In genomic region chr11:104225047-104225446, GRCh38 we compare ENCODE assay signal across 36 cellular contexts.
"Had no signal": no experiment of that assay in that cellular context is flagged by ENCODE, and none has a peak within 500 bp of the region (broad histone marks: within the 10 kb centered on the region; RNA-seq: fewer than 3 reads in every experiment).

No MANE protein-coding gene starts in this region.

- H3K4me1 Mint-ChIP-seq: activated CD4-positive, alpha-beta T cell treated with anti-CD3 and anti-CD28 coated beads, Interleukin-2, amount 10 ng/mL, durations not matched to agents 24 days and 14 days; activated naive CD8-positive, alpha-beta T cell treated with anti-CD3 and anti-CD28 coated beads for 36 hours; activated T-helper 17 cell treated with anti-CD3 and anti-CD28 coated beads, Interleukin-2, amount 50 U/mL, for 72 hours had no signal

- H3K27me3 Mint-ChIP-seq: activated B cell treated with CpG ODN at 0.5 μM for 24 hours; activated CD4-positive, alpha-beta memory T cell treated with anti-CD3 and anti-CD28 coated beads for 36 hours; activated CD4-positive, alpha-beta T cell treated with anti-CD3 and anti-CD28 coated beads, Interleukin-2, amount 10 ng/mL, durations not matched to agents 24 days and 14 days; activated CD8-positive, alpha-beta T cell treated with anti-CD3 and anti-CD28 coated beads for 36 hours; activated naive CD8-positive, alpha-beta T cell treated with anti-CD3 and anti-CD28 coated beads for 36 hours had no signal

- H3K4me1 ChIP-seq: adrenal gland, body of pancreas, breast epithelium had no signal

- H3K27me3 ChIP-seq: adrenal gland, body of pancreas, brain microvascular endothelial cell, breast epithelium had no signal

- H3K4me3 Mint-ChIP-seq: activated B cell treated with CpG ODN at 0.5 μM for 24 hours; activated CD4-positive, alpha-beta memory T cell treated with anti-CD3 and anti-CD28 coated beads for 36 hours; activated CD4-positive, alpha-beta T cell treated with anti-CD3 and anti-CD28 coated beads, Interleukin-2, amount 10 ng/mL, durations not matched to agents 24 days and 14 days; activated CD8-positive, alpha-beta T cell treated with anti-CD3 and anti-CD28 coated beads for 36 hours; activated naive CD4-positive, alpha-beta T cell treated with anti-CD3 and anti-CD28 coated beads for 36 hours; activated naive CD8-positive, alpha-beta T cell treated with anti-CD3 and anti-CD28 coated beads for 36 hours; activated T-cell treated with anti-CD3 and anti-CD28 coated beads, Interleukin-2, amount 50 U/mL, for 4 hours; activated T-cell treated with anti-CD3 and anti-CD28 coated beads, Interleukin-2, amount 50 U/mL, for 72 hours; activated T-helper 1 cell treated with anti-CD3 and anti-CD28 coated beads, Interleukin-12 subunit alpha, Interleukin-12 subunit beta, Interleukin-2, Interleukin-4 antibody, amounts not matched to agents 30 ng/mL and 10 ng/mL and 1 ng/mL, durations not matched to agents 14 hours and 24 hours and 36 hours; activated T-helper 17 cell treated with anti-CD3 and anti-CD28 coated beads, Interleukin-2, amount 50 U/mL, for 72 hours; T-helper 1 cell treated with Interleukin-12 subunit alpha and Interleukin-12 subunit beta and Interleukin-4 antibody, amounts not matched to agents 30 μg/mL and 1 μg/mL, for 36 hours; T-helper 2 cell treated with Interferon-gamma antibody and Interleukin-4, amounts not matched to agents 5 μg/mL and 100 μg/mL, for 36 hours had no signal

- H3K27ac Mint-ChIP-seq: activated B cell treated with CpG ODN at 0.5 μM for 24 hours; activated CD4-positive, alpha-beta memory T cell treated with anti-CD3 and anti-CD28 coated beads for 36 hours; activated CD4-positive, alpha-beta T cell treated with anti-CD3 and anti-CD28 coated beads, Interleukin-2, amount 10 ng/mL, durations not matched to agents 24 days and 14 days; activated CD8-positive, alpha-beta T cell treated with anti-CD3 and anti-CD28 coated beads for 36 hours; activated naive CD4-positive, alpha-beta T cell treated with anti-CD3 and anti-CD28 coated beads for 36 hours; activated naive CD4-positive, alpha-beta T cell treated with anti-CD3 and anti-CD28 coated beads, Interleukin-2, amount 50 U/mL, for 72 hours; activated naive CD8-positive, alpha-beta T cell treated with anti-CD3 and anti-CD28 coated beads for 36 hours; activated T-cell treated with anti-CD3 and anti-CD28 coated beads, Interleukin-2, amount 50 U/mL, for 72 hours; activated T-helper 1 cell treated with anti-CD3 and anti-CD28 coated beads, Interleukin-12 subunit alpha, Interleukin-12 subunit beta, Interleukin-2, Interleukin-4 antibody, amounts not matched to agents 30 ng/mL and 10 ng/mL and 1 ng/mL, durations not matched to agents 14 hours and 24 hours and 36 hours; activated T-helper 17 cell treated with anti-CD3 and anti-CD28 coated beads, Interleukin-2, amount 50 U/mL, for 72 hours; T-helper 1 cell treated with Interleukin-12 subunit alpha and Interleukin-12 subunit beta and Interleukin-4 antibody, amounts not matched to agents 30 μg/mL and 1 μg/mL, for 36 hours; T-helper 2 cell treated with Interferon-gamma antibody and Interleukin-4, amounts not matched to agents 5 μg/mL and 100 μg/mL, for 36 hours had no signal

- H3K36me3 ChIP-seq: adrenal gland, brain microvascular endothelial cell, breast epithelium had no signal

- H3K27ac ChIP-seq: adrenal gland, body of pancreas, brain microvascular endothelial cell, breast epithelium, VCaP had no signal

- ATAC-seq: activated CD8-positive, alpha-beta T cell treated with anti-CD3 and anti-CD28 coated beads for 36 hours; activated naive CD4-positive, alpha-beta T cell treated with anti-CD3 and anti-CD28 coated beads, Interleukin-2, amount 50 U/mL, for 72 hours; activated T-cell treated with anti-CD3 and anti-CD28 coated beads, Interleukin-2, amount 50 U/mL, for 4 hours; activated T-cell treated with anti-CD3 and anti-CD28 coated beads, Interleukin-2, amount 50 U/mL, for 72 hours; activated T-helper 17 cell treated with anti-CD3 and anti-CD28 coated beads, Interleukin-2, amount 50 U/mL, for 72 hours; body of pancreas had no signal

- H3K9me3 Mint-ChIP-seq: activated B cell treated with CpG ODN at 0.5 μM for 24 hours; activated CD4-positive, alpha-beta memory T cell treated with anti-CD3 and anti-CD28 coated beads for 36 hours; activated CD4-positive, alpha-beta T cell treated with anti-CD3 and anti-CD28 coated beads, Interleukin-2, amount 10 ng/mL, durations not matched to agents 24 days and 14 days; activated CD8-positive, alpha-beta T cell treated with anti-CD3 and anti-CD28 coated beads for 36 hours; activated naive CD8-positive, alpha-beta T cell treated with anti-CD3 and anti-CD28 coated beads for 36 hours; activated T-cell treated with anti-CD3 and anti-CD28 coated beads, Interleukin-2, amount 50 U/mL, for 4 hours; activated T-helper 1 cell treated with anti-CD3 and anti-CD28 coated beads, Interleukin-12 subunit alpha, Interleukin-12 subunit beta, Interleukin-2, Interleukin-4 antibody, amounts not matched to agents 30 ng/mL and 10 ng/mL and 1 ng/mL, durations not matched to agents 14 hours and 24 hours and 36 hours; T-helper 1 cell treated with Interleukin-12 subunit alpha and Interleukin-12 subunit beta and Interleukin-4 antibody, amounts not matched to agents 30 μg/mL and 1 μg/mL, for 36 hours; T-helper 2 cell treated with Interferon-gamma antibody and Interleukin-4, amounts not matched to agents 5 μg/mL and 100 μg/mL, for 36 hours had no signal

- DNase-seq: activated B cell treated with CpG ODN at 0.5 μM for 24 hours; activated CD4-positive, alpha-beta memory T cell treated with anti-CD3 and anti-CD28 coated beads for 36 hours; activated CD4-positive, alpha-beta T cell treated with anti-CD3 and anti-CD28 coated beads for 4 hours; activated CD4-positive, alpha-beta T cell treated with anti-CD3 and anti-CD28 coated beads, Interleukin-2, amount 10 ng/mL, durations not matched to agents 24 days and 14 days; activated CD4-positive, alpha-beta T cell treated with anti-CD3 and anti-CD28 coated beads, Interleukin-2, amount 50 U/mL, for 1 hour; activated CD4-positive, alpha-beta T cell treated with anti-CD3 and anti-CD28 coated beads, Interleukin-2, amount 50 U/mL, for 4 hours; activated CD4-positive, CD25-positive, alpha-beta regulatory T cell treated with anti-CD3 and anti-CD28 coated beads, Interleukin-2, amount 50 U/mL, for 72 hours; activated CD8-positive, alpha-beta memory T cell treated with anti-CD3 and anti-CD28 coated beads, Interleukin-2, amount 50 U/mL, for 4 hours; activated CD8-positive, alpha-beta T cell treated with anti-CD3 and anti-CD28 coated beads for 36 hours; activated effector memory CD4-positive, alpha-beta T cell treated with anti-CD3 and anti-CD28 coated beads, Interleukin-2, amount 50 U/mL, for 16 hours; activated gamma-delta T cell treated with Interleukin-2 at 50 U/mL for 16 hours; activated naive CD4-positive, alpha-beta T cell; activated naive CD4-positive, alpha-beta T cell treated with anti-CD3 and anti-CD28 coated beads for 36 hours; activated naive CD4-positive, alpha-beta T cell treated with anti-CD3 and anti-CD28 coated beads, Interleukin-2, amount 50 U/mL, for 16 hours; activated naive CD8-positive, alpha-beta T cell treated with anti-CD3 and anti-CD28 coated beads for 36 hours; activated T-cell treated with anti-CD3 and anti-CD28 coated beads for 4 hours; activated T-cell treated with anti-CD3 and anti-CD28 coated beads, Interleukin-2, amount 50 U/mL, for 1 hour; activated T-cell treated with anti-CD3 and anti-CD28 coated beads, Interleukin-2, amount 50 U/mL, for 4 hours; activated T-cell treated with anti-CD3 and anti-CD28 coated beads, Interleukin-2, amount 50 U/mL, for 72 hours; adrenal gland; amniotic stem cell; aorta; body of pancreas; brain microvascular endothelial cell; central memory CD4-positive, alpha-beta T cell; cerebellar nuclear complex; T-helper 1 cell; T-helper 2 cell; T-helper 9 cell had no signal

- H3K4me3 ChIP-seq: adrenal gland, body of pancreas, breast epithelium had no signal

- H3K9me3 ChIP-seq: adrenal gland, body of pancreas, breast epithelium had no signal

- H3K36me3 Mint-ChIP-seq: activated CD4-positive, alpha-beta memory T cell treated with anti-CD3 and anti-CD28 coated beads for 36 hours; activated naive CD4-positive, alpha-beta T cell treated with anti-CD3 and anti-CD28 coated beads, Interleukin-2, amount 50 U/mL, for 72 hours; activated naive CD8-positive, alpha-beta T cell treated with anti-CD3 and anti-CD28 coated beads for 36 hours had no signal
